8 cellular contexts compared by ENCODE assay signal in the genomic region with DNA sequence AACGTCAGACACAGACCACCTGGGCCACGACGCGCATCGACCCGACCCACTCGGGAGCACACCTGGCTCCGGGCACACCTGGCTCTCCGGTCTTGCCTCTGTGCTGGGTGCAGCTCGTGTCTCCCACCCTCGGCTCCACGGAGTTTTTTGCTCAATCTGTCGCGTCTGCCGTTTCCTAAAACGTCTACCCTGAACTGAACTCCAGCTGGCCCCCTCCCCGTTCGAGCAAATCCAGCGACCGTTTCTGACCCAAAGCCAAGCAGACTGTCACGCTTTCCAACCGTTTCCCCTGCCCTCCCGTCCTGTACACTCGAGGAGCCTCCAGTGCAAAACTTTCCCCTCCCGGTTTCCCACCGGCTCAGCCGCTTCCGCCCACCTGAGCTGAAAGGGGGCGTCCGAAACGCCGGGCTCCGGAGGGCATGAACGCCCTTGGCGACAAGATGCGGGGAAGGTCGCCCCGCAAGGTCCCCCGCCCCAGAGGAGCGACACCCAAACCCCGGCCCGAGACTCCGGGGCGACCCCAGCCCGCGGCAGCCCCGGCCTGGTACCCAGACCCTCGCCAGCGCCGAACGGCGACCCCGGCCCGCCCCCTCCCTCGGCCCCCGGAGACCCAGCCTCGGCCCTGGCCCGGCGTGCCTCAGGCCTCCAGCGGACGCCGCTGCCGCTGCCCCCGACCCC. TPM values are rescaled to one million over a fixed set of nuclear protein-coding genes. Genes with fewer than 3 reads are reported as not detected.
DNase-seq lines count a peak whose midpoint lies in the region; ATAC-seq and TF ChIP-seq lines count a peak whose summit lies in the region.

No MANE protein-coding gene starts in this region.

- no peaks in the 10 kb centered on the region for H3K36me3 ChIP-seq in A673 (ENCODE audit: insufficient read depth, low read length, poor library complexity, severe bottlenecking)
- no peaks in the 10 kb centered on the region for H3K36me3 ChIP-seq in Karpas-422 (ENCODE audit: insufficient read depth, low read length)
- no peaks in the 10 kb centered on the region for H3K36me3 ChIP-seq in heart right ventricle
- no peaks in the 10 kb centered on the region for H3K36me3 ChIP-seq in rectal smooth muscle tissue (ENCODE audit: control insufficient read depth, insufficient read depth, low read length)

- CTCF ChIA-PET in A673 (lab: Charles Lee), result no interaction called here

- H3K27ac ChIP-seq in A673 (ENCODE audit: low read depth, low read length, poor library complexity, severe bottlenecking), result peak overlapping the region; percentile 48
- no peak overlapping the region for H3K27ac ChIP-seq in Karpas-422 (ENCODE audit: low read length)
- H3K27ac ChIP-seq in heart right ventricle, result peak overlapping the region; percentile 84 to 93 (median 90)
- no peak overlapping the region for H3K27ac ChIP-seq in rectal smooth muscle tissue (ENCODE audit: low read depth, low read length)

- DNase-seq in A673 (ENCODE audit: low spot score) (peak; percentile 23), Karpas-422 (no peak), heart right ventricle (peak; percentile 43 to 46), AG08395 (ENCODE audit: low spot score) (no peak), SIG-M5 treated with dmso at 0.1 percent for 504 hours (lab: John Stamatoyannopoulos, UW; ENCODE audit: unreplicated experiment) (no peak)
- DNase-seq in activated effector memory CD4-positive, alpha-beta T cell treated with anti-CD3 and anti-CD28 coated beads, Interleukin-2, amount 50 U/mL, for 16 hours, result peak; percentile 65

- H3K4me3 ChIP-seq in A673 (ENCODE audit: low read depth, low read length, poor library complexity, severe bottlenecking) (peak overlapping the region; percentile 65), Karpas-422 (ENCODE audit: low read length) (peak overlapping the region; percentile 59; the same call in 1 of the 2 replicates), heart right ventricle (peak overlapping the region; percentile 80 to 99 (median 94)), rectal smooth muscle tissue (ENCODE audit: low read length) (peak overlapping the region; percentile 88)

- POLR2A ChIA-PET in A673 (lab: Charles Lee; ENCODE audit: low non-redundant PET), result no interaction called here

- H2AFZ ChIP-seq in Karpas-422 (ENCODE audit: low read length), result no peak overlapping the region

- peak overlapping the region; percentile 66 for H3K4me2 ChIP-seq in Karpas-422 (ENCODE audit: low read depth, low read length, poor library complexity, severe bottlenecking)

- no TSS peak for BruUV-seq in A673 (replicated peaks; lab: Mats Ljungman, UMichigan)

- TF ChIP-seq CTCF in A673 (conservative IDR thresholded peaks at IDR 0.05; ENCODE audit: low read depth, low read length) (no peak), heart right ventricle (IDR thresholded peaks at IDR 0.05) (no peak)

- 1% methylated on average over 62 to 64 of the region's 64 CpGs for WGBS in heart right ventricle, 2 donors

- H3K79me2 ChIP-seq in Karpas-422 (ENCODE audit: low read length), result no peaks in the 10 kb centered on the region

- H3K9me2 ChIP-seq in Karpas-422 (replicated peaks; ENCODE audit: insufficient read depth, low read length), result no peaks in the 10 kb centered on the region

- ATAC-seq in GM18511 (IDR thresholded peaks at IDR 0.05; ENCODE audit: unreplicated experiment) (peak; percentile 27), heart right ventricle (peak in 7 of 8 donors; percentile 5 to 40 (median 26))

- peaks cover 4% of the 10 kb centered on the region; the same call in 1 of the 2 replicates for H4K20me1 ChIP-seq in Karpas-422 (ENCODE audit: insufficient read depth, low read depth, low read length)

- intact Hi-C loops in A673 (cut with micrococcal nuclease; ENCODE audit: unreplicated experiment) (loop anchor here (5.0 kb wide), 1 partner anchor 110 kb away; no protein-coding TSS in a partner anchor), heart right ventricle (cut with DNase I) (loop anchor here in 9 of 10 donors (2.0 to 10.0 kb wide), 9 partner anchors 40 to 110 kb away; no protein-coding TSS in a partner anchor)

- H3K9me3 ChIP-seq in A673 (ENCODE audit: low read depth, low read length, poor library complexity, severe bottlenecking), result no peaks in the 10 kb centered on the region
- no peaks in the 10 kb centered on the region for H3K9me3 ChIP-seq in Karpas-422 (ENCODE audit: low read length)
- no peaks in the 10 kb centered on the region for H3K9me3 ChIP-seq in heart right ventricle

- H3K4me1 ChIP-seq in A673 (ENCODE audit: insufficient read depth, low read length, poor library complexity, severe bottlenecking), result peaks cover 6% of the 10 kb centered on the region
- peaks cover 13% of the 10 kb centered on the region for H3K4me1 ChIP-seq in Karpas-422 (ENCODE audit: low read length)
- H3K4me1 ChIP-seq in heart right ventricle, result peaks cover 0 to 47% (median 37%) of the 10 kb centered on the region in 9 donors
- peaks cover 6% of the 10 kb centered on the region for H3K4me1 ChIP-seq in rectal smooth muscle tissue (ENCODE audit: control insufficient read depth, insufficient read depth, low read length)

- H3K9ac ChIP-seq in Karpas-422 (ENCODE audit: low read length) (peak overlapping the region; percentile 53), rectal smooth muscle tissue (ENCODE audit: low read length) (peak overlapping the region; percentile 25)

- no peaks in the 10 kb centered on the region for H3K27me3 ChIP-seq in A673 (replicated peaks; ENCODE audit: insufficient read depth, low read depth, low read length, poor library complexity)
- 0 out of 2 replicates have a peak, but pooled peaks cover 4% of the 10 kb centered on the region for H3K27me3 ChIP-seq in Karpas-422 (ENCODE audit: low read length)
- H3K27me3 ChIP-seq in heart right ventricle, result peaks cover 0 to 12% (median 0%) of the 10 kb centered on the region in 7 donors
- H3K27me3 ChIP-seq in rectal smooth muscle tissue (ENCODE audit: control insufficient read depth, insufficient read depth, low read length), result no peaks in the 10 kb centered on the region

RNA-seq across cellular contexts. Expression of a gene that starts 0.6 kb away (rescaled TPM):
- 20.2 and 20.5 TPM in 2 replicates for total RNA-seq in A673 (2021)
- 3.0 and 3.5 TPM in 2 replicates for total RNA-seq in Karpas-422 (2014; rRNA removed; shearing (Covaris generic); ENCODE audit: low replicate concordance)
- 10 to 100 TPM; 16.2 to 27.9 (median 23.2) TPM for total RNA-seq in heart right ventricle
- polyA plus RNA-seq in heart right ventricle, result 10 to 100 TPM; 15.9 to 17.0 TPM

Comparison
In these comparisons a context has a peak if more than half of its experiments do, and no peak if none do; other contexts are left out.
1. DNase-seq: peak in A673 (single experiment), activated effector memory CD4-positive, alpha-beta T cell treated with anti-CD3 and anti-CD28 coated beads, Interleukin-2, amount 50 U/mL, for 16 hours (single experiment) and heart right ventricle (2 of 2); none in Karpas-422 (single experiment), AG08395 (single experiment) and SIG-M5 treated with dmso at 0.1 percent for 504 hours (single experiment).
2. H3K27ac ChIP-seq: peak in A673 (single experiment) and heart right ventricle (10 of 10); none in Karpas-422 (single experiment) and rectal smooth muscle tissue (single experiment).
3. Peak in every context shown above with its lines, with median percentiles within 50 percentile points of each other: H3K4me3 ChIP-seq.